13 cellular contexts compared by ENCODE assay signal in genomic region chr2:239300871-239301742, GRCh38.
DNase-seq lines count a peak whose midpoint lies in the region; ATAC-seq and TF ChIP-seq lines count a peak whose summit lies in the region.
"Had no signal": no experiment of that assay in that cellular context is flagged by ENCODE, and none has a peak within 500 bp of the region (broad histone marks: within the 10 kb centered on the region; RNA-seq: fewer than 3 reads in every experiment).

No MANE protein-coding gene starts in this region.

- H3K4me3 ChIP-seq in GM23338: no peak overlapping the region
- H3K4me3 ChIP-seq in right lobe of liver: no peak overlapping the region
- peak overlapping the region in 4 of 5 donors; percentile 17 to 29 (median 22) for H3K4me3 ChIP-seq in subcutaneous abdominal adipose tissue (ENCODE audit: low read depth in 1 of 5, low read length in 5 of 5)
- H3K4me3 ChIP-seq in trophoblast cell (ENCODE audit: low read depth, low read length): no peak overlapping the region

- no peaks in the 10 kb centered on the region for H3K36me3 ChIP-seq in GM23338 (ENCODE audit: insufficient read depth)
- H3K36me3 ChIP-seq in right lobe of liver: no peaks in the 10 kb centered on the region
- H3K36me3 ChIP-seq in subcutaneous abdominal adipose tissue (ENCODE audit: control insufficient read depth in 5 of 5, insufficient read depth in 5 of 5, low read length in 5 of 5): no peaks in the 10 kb centered on the region
- H3K36me3 ChIP-seq in trophoblast cell (ENCODE audit: control insufficient read depth in 1 of 2, insufficient read depth in 2 of 2, low read length in 2 of 2): no peaks in the 10 kb centered on the region

- no peak for DNase-seq in GM23338 (ENCODE audit: low spot score)
- no peak for DNase-seq in activated naive CD8-positive, alpha-beta T cell treated with anti-CD3 and anti-CD28 coated beads, Interleukin-2, amount 50 U/mL, for 24 hours
- DNase-seq in right lobe of liver: peak; percentile 14 to 42 (median 37)
- DNase-seq in trophoblast cell: no peak
- no peak for DNase-seq in cerebellum (ENCODE audit: low spot score)
- DNase-seq: activated CD4-positive, alpha-beta T cell treated with anti-CD3 and anti-CD28 coated beads, Interleukin-2, amount 50 U/mL, for 1 hour; mammary epithelial cell; NCI-H1092 treated with DMSO at 0.1 percent for 48 hours; PC-3; stimulated activated naive CD8-positive, alpha-beta T cell treated with anti-CD3 and anti-CD28 coated beads, Interleukin-15, amount 100 ng/mL, for 72 hours had no signal

- peaks cover 66% of the 10 kb centered on the region for H3K4me1 Mint-ChIP-seq in GM23338
- peaks cover 67% of the 10 kb centered on the region for H3K4me1 Mint-ChIP-seq in activated naive CD8-positive, alpha-beta T cell treated with anti-CD3 and anti-CD28 coated beads, Interleukin-2, amount 50 U/mL, for 24 hours

- H3K9ac ChIP-seq in subcutaneous abdominal adipose tissue (ENCODE audit: low read length in 5 of 5) (no peak overlapping the region), trophoblast cell (ENCODE audit: low read length) (no peak overlapping the region)

- no peak overlapping the region for H2BK5ac ChIP-seq in trophoblast cell (ENCODE audit: low read depth, low read length, poor library complexity)

- no peaks in the 10 kb centered on the region; the same call in 2 of the 3 replicates for H3K9me3 Mint-ChIP-seq in GM23338
- no peaks in the 10 kb centered on the region for H3K9me3 Mint-ChIP-seq in activated naive CD8-positive, alpha-beta T cell treated with anti-CD3 and anti-CD28 coated beads, Interleukin-2, amount 50 U/mL, for 24 hours
- H3K9me3 Mint-ChIP-seq: activated T-helper 2 cell treated with anti-CD3 and anti-CD28 coated beads, Interferon-gamma antibody, Interleukin-2, Interleukin-4, amounts not matched to agents 10 μg/mL and 5 μg/mL and 100 μg/mL, durations not matched to agents 14 hours and 24 hours and 36 hours; stimulated activated naive CD8-positive, alpha-beta T cell treated with anti-CD3 and anti-CD28 coated beads, Interleukin-15, amount 100 ng/mL, for 72 hours had no signal

- H3K9me3 ChIP-seq in right lobe of liver (no peaks in the 10 kb centered on the region), subcutaneous abdominal adipose tissue (ENCODE audit: control insufficient read depth in 5 of 5, low read length in 5 of 5) (no peaks in the 10 kb centered on the region), trophoblast cell (ENCODE audit: insufficient read depth, low read depth, low read length) (peaks cover 3% of the 10 kb centered on the region)

- no peak overlapping the region for H4K91ac ChIP-seq in trophoblast cell (ENCODE audit: low read depth, low read length)

- ATAC-seq in GM23338 (peak; percentile 15), right lobe of liver (no peak), GM21360 (IDR thresholded peaks at IDR 0.05; ENCODE audit: unreplicated experiment) (no peak)
- no peak for ATAC-seq in activated naive CD8-positive, alpha-beta T cell treated with anti-CD3 and anti-CD28 coated beads, Interleukin-2, amount 50 U/mL, for 24 hours
- ATAC-seq: PC-3; stimulated activated naive CD8-positive, alpha-beta T cell treated with anti-CD3 and anti-CD28 coated beads, Interleukin-15, amount 100 ng/mL, for 72 hours had no signal

- peak overlapping the region; percentile 45; the same call in 1 of the 2 replicates for H3K27ac ChIP-seq in GM23338 (ENCODE audit: low read depth)
- no peak overlapping the region for H3K27ac ChIP-seq in right lobe of liver
- no peak overlapping the region for H3K27ac ChIP-seq in subcutaneous abdominal adipose tissue (ENCODE audit: low read depth, low read length)
- H3K27ac ChIP-seq in trophoblast cell (ENCODE audit: low read depth, low read length): no peak overlapping the region

- H3K4ac ChIP-seq in trophoblast cell (ENCODE audit: low read depth, low read length): no peak overlapping the region

- H3K4me2 ChIP-seq in GM23338 (0 out of 2 replicates have a peak overlapping the region, but pooled peaks have one; percentile 14), trophoblast cell (ENCODE audit: low read length) (no peak overlapping the region)

- H2BK12ac ChIP-seq in trophoblast cell (ENCODE audit: low read length): no peak overlapping the region

- H3K36me3 Mint-ChIP-seq in GM23338 (ENCODE audit: low read depth): peaks cover 5% of the 10 kb centered on the region; the same call in 2 of the 3 replicates
- peaks cover 2% of the 10 kb centered on the region for H3K36me3 Mint-ChIP-seq in activated naive CD8-positive, alpha-beta T cell treated with anti-CD3 and anti-CD28 coated beads, Interleukin-2, amount 50 U/mL, for 24 hours (ENCODE audit: low read depth)

- H3K4me3 Mint-ChIP-seq in GM23338: no peak overlapping the region
- no peak overlapping the region for H3K4me3 Mint-ChIP-seq in activated naive CD8-positive, alpha-beta T cell treated with anti-CD3 and anti-CD28 coated beads, Interleukin-2, amount 50 U/mL, for 24 hours
- H3K4me3 Mint-ChIP-seq: stimulated activated naive CD8-positive, alpha-beta T cell treated with anti-CD3 and anti-CD28 coated beads, Interleukin-15, amount 100 ng/mL, for 72 hours had no signal

- H3K79me1 ChIP-seq in trophoblast cell (ENCODE audit: low read length): peaks cover 3% of the 10 kb centered on the region

- peaks cover 95% of the 10 kb centered on the region for H3K79me2 ChIP-seq in GM23338 (replicated peaks; ENCODE audit: insufficient read depth)
- no peaks in the 10 kb centered on the region for H3K79me2 ChIP-seq in trophoblast cell (ENCODE audit: control insufficient read depth, insufficient read depth, low read length, poor library complexity)

- H3K27me3 ChIP-seq in GM23338 (ENCODE audit: insufficient read depth) (no peaks in the 10 kb centered on the region), right lobe of liver (no peaks in the 10 kb centered on the region), subcutaneous abdominal adipose tissue (ENCODE audit: control insufficient read depth in 5 of 5, insufficient read depth in 4 of 5, low read length in 5 of 5) (no peaks in the 10 kb centered on the region), trophoblast cell (ENCODE audit: insufficient read depth, low read length) (no peaks in the 10 kb centered on the region)

- no peak overlapping the region for H2BK120ac ChIP-seq in trophoblast cell (ENCODE audit: insufficient read depth, low read length, poor library complexity)

- H4K20me1 ChIP-seq in GM23338 (replicated peaks; ENCODE audit: insufficient read depth): peaks cover 18% of the 10 kb centered on the region

- no peak overlapping the region for H2AFZ ChIP-seq in GM23338
- no peak overlapping the region for H2AFZ ChIP-seq in trophoblast cell (ENCODE audit: insufficient read depth, low read length, poor library complexity)

- intact Hi-C loops in right lobe of liver (cut with DNase I): no loop called here

- no peak overlapping the region for H4K8ac ChIP-seq in trophoblast cell (ENCODE audit: low read depth, low read length)

- no peak overlapping the region for H3K23ac ChIP-seq in trophoblast cell (ENCODE audit: low read length)

- no peak overlapping the region for H3K27ac Mint-ChIP-seq in GM23338
- peak overlapping the region; percentile 21 for H3K27ac Mint-ChIP-seq in activated naive CD8-positive, alpha-beta T cell treated with anti-CD3 and anti-CD28 coated beads, Interleukin-2, amount 50 U/mL, for 24 hours
- H3K27ac Mint-ChIP-seq: activated T-helper 2 cell treated with anti-CD3 and anti-CD28 coated beads, Interferon-gamma antibody, Interleukin-2, Interleukin-4, amounts not matched to agents 10 μg/mL and 5 μg/mL and 100 μg/mL, durations not matched to agents 14 hours and 24 hours and 36 hours; stimulated activated naive CD8-positive, alpha-beta T cell treated with anti-CD3 and anti-CD28 coated beads, Interleukin-15, amount 100 ng/mL, for 72 hours had no signal

- H2AK5ac ChIP-seq in trophoblast cell (ENCODE audit: low read length): no peak overlapping the region

- no peak overlapping the region for H4K12ac ChIP-seq in trophoblast cell (ENCODE audit: low read depth, low read length)

- H3K14ac ChIP-seq in trophoblast cell (ENCODE audit: low read length): no peak overlapping the region

- H3K18ac ChIP-seq in trophoblast cell (ENCODE audit: low read length): no peak overlapping the region

- no peak for TF ChIP-seq POLR2A in right lobe of liver (IDR thresholded peaks at IDR 0.05)

- H3F3A ChIP-seq in GM23338 (replicated peaks; ENCODE audit: low read depth): 0 out of 2 replicates have a peak, but pooled peaks cover under 1% of the 10 kb centered on the region

- peaks cover 14% of the 10 kb centered on the region for H3K4me1 ChIP-seq in GM23338 (ENCODE audit: insufficient read depth)
- H3K4me1 ChIP-seq in right lobe of liver: peaks cover 0 to 58% (median 26%) of the 10 kb centered on the region in 4 donors
- peaks cover 3 to 46% (median 31%) of the 10 kb centered on the region in 5 donors for H3K4me1 ChIP-seq in subcutaneous abdominal adipose tissue (ENCODE audit: control insufficient read depth in 5 of 5, insufficient read depth in 5 of 5, low read length in 5 of 5)
- H3K4me1 ChIP-seq in trophoblast cell (ENCODE audit: control insufficient read depth in 1 of 2, insufficient read depth in 2 of 2, low read length in 2 of 2): peaks cover 11 to 15% of the 10 kb centered on the region in 2 experiments

- H3K27me3 Mint-ChIP-seq in GM23338 (ENCODE audit: insufficient read depth, low read depth, poor library complexity): peaks cover 8% of the 10 kb centered on the region
- H3K27me3 Mint-ChIP-seq in activated naive CD8-positive, alpha-beta T cell treated with anti-CD3 and anti-CD28 coated beads, Interleukin-2, amount 50 U/mL, for 24 hours: peaks cover 2% of the 10 kb centered on the region

- TF ChIP-seq CTCF in GM23338 (conservative IDR thresholded peaks at IDR 0.05; ENCODE audit: low read depth in 2 of 2): no peak
- TF ChIP-seq CTCF in right lobe of liver (IDR thresholded peaks at IDR 0.05): no peak

- H3K9me2 ChIP-seq in GM23338 (ENCODE audit: insufficient read depth): no peaks in the 10 kb centered on the region

- 90% methylated on average over 8 of the region's 26 CpGs for WGBS in right lobe of liver (ENCODE audit: insufficient coverage, low coverage, low lambda C conversion rate, missing lambda C conversion rate)
- WGBS in trophoblast cell (ENCODE audit: extremely low coverage, insufficient coverage, insufficient read length): no CpG with 5 or more reads among the region's 26 CpGs

TF ChIP-seq in GM23338, 12 proteins besides CTCF, POLR2A, EP300 and RAD21 (continues in another document):
- TF ChIP-seq ZNF114 (CRISPR knock-in tag; IDR thresholded peaks at IDR 0.05) (no peak), STAT1 (IDR thresholded peaks at IDR 0.05; ENCODE audit: unreplicated experiment) (no peak), ZNF331 (CRISPR knock-in tag; IDR thresholded peaks at IDR 0.05; ENCODE audit: low read depth) (no peak), EZH2 (IDR thresholded peaks at IDR 0.05; ENCODE audit: low read depth, unreplicated experiment) (no peak), JUNB (IDR thresholded peaks at IDR 0.05; ENCODE audit: unreplicated experiment) (no peak), NANOG (IDR thresholded peaks at IDR 0.05; ENCODE audit: borderline replicate concordance) (no peak)

Comparison
In these comparisons a context has a peak if more than half of its experiments do, and no peak if none do; other contexts are left out.
1. DNase-seq: peak in right lobe of liver (3 of 3); none in GM23338 (single experiment), activated naive CD8-positive, alpha-beta T cell treated with anti-CD3 and anti-CD28 coated beads, Interleukin-2, amount 50 U/mL, for 24 hours (single experiment), trophoblast cell (0 of 2) and cerebellum (single experiment).
2. H3K4me3 ChIP-seq: peak in subcutaneous abdominal adipose tissue (4 of 5); none in GM23338 (single experiment), right lobe of liver (0 of 3) and trophoblast cell (single experiment).